Comparison of ENCODE assay signal across 22 cellular contexts in the genomic region with DNA sequence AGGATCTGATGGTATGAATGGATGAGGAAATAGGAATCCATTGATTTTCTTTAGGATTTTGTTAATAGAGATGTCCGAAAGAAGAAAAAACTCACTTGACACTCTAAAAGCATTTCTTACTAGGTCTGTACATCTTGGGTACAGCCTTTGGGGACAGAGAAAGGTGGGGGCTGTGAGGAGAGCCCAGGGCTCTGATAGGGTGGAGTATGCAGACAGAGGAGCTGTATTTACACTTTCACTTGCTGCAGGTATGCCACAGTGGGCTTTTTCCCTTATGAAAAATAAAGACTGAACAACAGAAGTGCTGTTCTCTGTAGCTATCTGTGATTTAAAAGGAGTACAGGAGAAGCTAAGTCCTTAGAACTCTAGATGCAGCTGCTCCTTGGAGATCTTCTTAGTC.
"Had no signal": no experiment of that assay in that cellular context is flagged by ENCODE, and none has a peak within 500 bp of the region (broad histone marks: within the 10 kb centered on the region; RNA-seq: fewer than 3 reads in every experiment).

No MANE protein-coding gene starts in this region.

- ATAC-seq: activated naive CD8-positive, alpha-beta T cell treated with anti-CD3 and anti-CD28 coated beads, Interleukin-2, amount 50 U/mL, for 24 hours; foreskin keratinocyte; heart right ventricle; left lung; lower lobe of right lung; right cardiac atrium had no signal

- H3K9me3 ChIP-seq: esophagus muscularis mucosa, heart right ventricle, left lung, lower lobe of right lung, suprapubic skin, tibial artery had no signal

- H3K36me3 ChIP-seq: esophagus muscularis mucosa, left lung, lower lobe of right lung, neural progenitor cell, suprapubic skin, tibial artery had no signal

- H3K9me3 Mint-ChIP-seq: activated naive CD8-positive, alpha-beta T cell treated with anti-CD3 and anti-CD28 coated beads, Interleukin-2, amount 50 U/mL, for 24 hours; activated T-helper 2 cell treated with anti-CD3 and anti-CD28 coated beads, Interferon-gamma antibody, Interleukin-2, Interleukin-4, amounts not matched to agents 10 μg/mL and 5 μg/mL and 100 μg/mL, durations not matched to agents 14 hours and 24 hours and 36 hours; dendritic cell treated with granulocyte-macrophage colony-stimulating factor and Interleukin-4, amounts not matched to agents 40 ng/mL and 50 ng/mL, for 4 days; neural progenitor cell had no signal

- H3K27ac ChIP-seq: esophagus muscularis mucosa, foreskin keratinocyte, heart right ventricle, left lung, lower lobe of right lung, neural progenitor cell, suprapubic skin, tibial artery, VCaP had no signal

- H3K27me3 Mint-ChIP-seq: activated naive CD8-positive, alpha-beta T cell treated with anti-CD3 and anti-CD28 coated beads, Interleukin-2, amount 50 U/mL, for 24 hours; dendritic cell treated with granulocyte-macrophage colony-stimulating factor and Interleukin-4, amounts not matched to agents 40 ng/mL and 50 ng/mL, for 4 days had no signal

- H3K27ac Mint-ChIP-seq: activated naive CD8-positive, alpha-beta T cell treated with anti-CD3 and anti-CD28 coated beads, Interleukin-2, amount 50 U/mL, for 24 hours; activated T-helper 2 cell treated with anti-CD3 and anti-CD28 coated beads, Interferon-gamma antibody, Interleukin-2, Interleukin-4, amounts not matched to agents 10 μg/mL and 5 μg/mL and 100 μg/mL, durations not matched to agents 14 hours and 24 hours and 36 hours; dendritic cell treated with granulocyte-macrophage colony-stimulating factor and Interleukin-4, amounts not matched to agents 40 ng/mL and 50 ng/mL, for 4 days; neural progenitor cell had no signal

- H3K4me1 Mint-ChIP-seq: neural progenitor cell had no signal

- H3K4me1 ChIP-seq: esophagus muscularis mucosa, foreskin keratinocyte, heart right ventricle, left lung, lower lobe of right lung, neural progenitor cell, suprapubic skin, tibial artery had no signal

- H3K4me3 Mint-ChIP-seq: activated naive CD8-positive, alpha-beta T cell treated with anti-CD3 and anti-CD28 coated beads, Interleukin-2, amount 50 U/mL, for 24 hours; dendritic cell treated with granulocyte-macrophage colony-stimulating factor and Interleukin-4, amounts not matched to agents 40 ng/mL and 50 ng/mL, for 4 days; neural progenitor cell had no signal

- DNase-seq: activated CD4-positive, alpha-beta T cell treated with anti-CD3 and anti-CD28 coated beads for 4 hours; activated CD4-positive, alpha-beta T cell treated with anti-CD3 and anti-CD28 coated beads, Interleukin-2, amount 50 U/mL, for 4 hours; activated naive CD8-positive, alpha-beta T cell treated with anti-CD3 and anti-CD28 coated beads, Interleukin-2, amount 50 U/mL, for 24 hours; amygdala; caudate nucleus; foreskin keratinocyte; heart right ventricle; left lung; lower lobe of right lung; mesendoderm; right cardiac atrium; stimulated activated CD4-positive, alpha-beta T cell treated with anti-CD3 and anti-CD28 coated beads, Interleukin-15, amount 100 ng/mL, for 24 hours; stimulated activated CD4-positive, alpha-beta T cell treated with anti-CD3 and anti-CD28 coated beads, Interleukin-2, amount 100 ng/mL, for 24 hours; stimulated activated naive CD4-positive, alpha-beta T cell; T-helper 1 cell; tibial artery had no signal

- H3K27me3 ChIP-seq: esophagus muscularis mucosa, left lung, neural progenitor cell, suprapubic skin, tibial artery had no signal

- H3K4me3 ChIP-seq: esophagus muscularis mucosa, heart right ventricle, left lung, lower lobe of right lung, neural progenitor cell, suprapubic skin, tibial artery had no signal
